1 cellular context compared by ENCODE assay signal in genomic region chr18:24934231-24934932, GRCh38.
TF ChIP-seq lines count a peak whose summit lies in the region.

No MANE protein-coding gene starts in this region.

TF ChIP-seq in SK-N-SH treated with all-trans-retinoic acid at 6 μM for 48 hours, 23 proteins besides CTCF, POLR2A, EP300 and RAD21 (continued from another document):
- no peak for TF ChIP-seq POU6F1 (CRISPR knock-in tag; IDR thresholded peaks at IDR 0.05; ENCODE audit: borderline replicate concordance, low read depth)
